ENCODE assay signal across 22 cellular contexts in the genomic region with DNA sequence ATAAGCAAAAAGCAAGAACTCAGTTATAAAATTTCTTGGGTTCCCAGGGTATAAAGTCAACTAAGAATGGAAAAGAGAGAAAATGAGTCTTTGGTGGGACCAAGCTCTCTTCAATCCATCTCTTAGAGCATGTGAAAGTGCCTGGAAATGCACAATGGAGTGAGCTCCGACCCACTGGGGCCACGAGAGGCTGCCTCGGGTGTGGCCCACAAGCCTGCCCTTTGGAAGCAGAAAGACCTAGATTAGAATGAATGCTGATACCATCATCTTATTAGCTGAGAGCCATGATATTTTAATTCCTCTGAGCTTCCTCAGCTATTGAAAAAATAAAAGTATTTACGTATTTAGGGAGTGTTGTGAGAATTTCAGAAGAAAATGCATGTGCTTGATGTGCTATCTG. TPM values are rescaled to one million over a fixed set of nuclear protein-coding genes. Genes with fewer than 3 reads are reported as not detected.
"Had no signal": no experiment of that assay in that cellular context is flagged by ENCODE, and none has a peak within 500 bp of the region (broad histone marks: within the 10 kb centered on the region; RNA-seq: fewer than 3 reads in every experiment).

No MANE protein-coding gene starts in this region.

- H3K36me3 Mint-ChIP-seq: naive B cell, type B pancreatic cell had no signal

- H3K27me3 ChIP-seq: colonic mucosa, hepatocyte, right lobe of liver, thyroid gland had no signal

- H3K36me3 ChIP-seq: colonic mucosa, left ventricle myocardium inferior, right lobe of liver, thyroid gland had no signal

- H3K9me3 Mint-ChIP-seq: endodermal cell; naive B cell; nephron; stimulated activated naive B cell treated with anti-CD40 and anti-IgM and Interleukin-4, amounts not matched to agents 10 μg/mL and 1 μg/mL and 100 μg/mL, for 72 hours; type B pancreatic cell had no signal

- H3K27ac Mint-ChIP-seq: endodermal cell, naive B cell, nephron, type B pancreatic cell had no signal

- ATAC-seq: left cardiac atrium; lower lobe of right lung; psoas muscle; right lobe of liver; stimulated activated naive B cell treated with anti-CD40 and anti-IgM and Interleukin-4, amounts not matched to agents 10 μg/mL and 1 μg/mL and 100 μg/mL, for 72 hours had no signal

- H3K4me1 Mint-ChIP-seq: endodermal cell, naive B cell, nephron had no signal

- H3K27ac ChIP-seq: colonic mucosa, hepatocyte, left ventricle myocardium inferior, lower lobe of right lung, psoas muscle, right lobe of liver, thyroid gland had no signal

- H3K27me3 Mint-ChIP-seq: stimulated activated naive B cell treated with anti-CD40 and anti-IgM and Interleukin-4, amounts not matched to agents 10 μg/mL and 1 μg/mL and 100 μg/mL, for 72 hours had no signal

- H3K4me3 Mint-ChIP-seq: endodermal cell; naive B cell; nephron; stimulated activated naive B cell treated with anti-CD40 and anti-IgM and Interleukin-4, amounts not matched to agents 10 μg/mL and 1 μg/mL and 100 μg/mL, for 72 hours; type B pancreatic cell had no signal

- H3K9me3 ChIP-seq: colonic mucosa, left ventricle myocardium inferior, lower lobe of right lung, psoas muscle, right lobe of liver, thyroid gland had no signal

- DNase-seq: effector CD4-positive, alpha-beta T cell; foreskin melanocyte; head of caudate nucleus; kidney; left cardiac atrium; left ventricle myocardium inferior; lower lobe of right lung; mesenchymal stem cell; naive B cell; occipital lobe; psoas muscle; retina; right lobe of liver; stimulated activated CD4-positive, alpha-beta T cell treated with anti-CD3 and anti-CD28 coated beads, Interleukin-2, amount 100 ng/mL, for 24 hours; stimulated activated CD4-positive, alpha-beta T cell treated with anti-CD3 and anti-CD28 coated beads, Interleukin-4, amount 100 ng/mL, for 4 hours; stimulated activated naive B cell treated with anti-CD40 and anti-IgM and Interleukin-4, amounts not matched to agents 10 μg/mL and 1 μg/mL and 100 μg/mL, for 72 hours; thyroid gland had no signal

- H3K4me3 ChIP-seq: colonic mucosa, hepatocyte, left ventricle myocardium inferior, lower lobe of right lung, psoas muscle, right lobe of liver, thyroid gland had no signal

- H3K4me1 ChIP-seq: colonic mucosa, left ventricle myocardium inferior, lower lobe of right lung, psoas muscle, thyroid gland had no signal

RNA-seq across cellular contexts. Expression of gene VDR, which starts 42.6 kb away (rescaled TPM):
- total RNA-seq: occipital lobe had no signal
